ENCODE assay signal across 17 cellular contexts in the genomic region with DNA sequence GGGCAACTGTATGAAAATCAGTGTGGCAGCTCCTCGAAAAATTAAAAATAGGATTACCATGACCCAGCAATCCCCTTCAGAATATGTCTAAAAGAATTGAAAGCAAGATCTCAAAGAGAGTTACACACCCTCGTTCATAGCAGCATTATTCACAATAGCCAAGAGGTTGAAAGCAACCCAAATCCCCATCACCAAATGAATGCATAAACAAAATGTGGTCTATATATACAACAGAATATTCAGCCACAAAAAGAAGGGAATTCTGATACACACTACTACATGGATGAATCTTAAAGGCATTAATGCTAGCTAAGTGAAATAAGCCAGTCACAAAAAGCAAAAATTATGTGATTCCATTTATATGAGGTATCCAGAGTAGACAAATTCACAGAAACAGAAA. TPM values are rescaled to one million over a fixed set of nuclear protein-coding genes. Genes with fewer than 3 reads are reported as not detected.
DNase-seq lines count a peak whose midpoint lies in the region; ATAC-seq and TF ChIP-seq lines count a peak whose summit lies in the region.
"Had no signal": no experiment of that assay in that cellular context is flagged by ENCODE, and none has a peak within 500 bp of the region (broad histone marks: within the 10 kb centered on the region; RNA-seq: fewer than 3 reads in every experiment).

No MANE protein-coding gene starts in this region.

- H3K36me3 ChIP-seq in IMR-90 (ENCODE audit: control insufficient read depth, insufficient read depth, low read length) = peaks cover 32% of the 10 kb centered on the region

- no peak for TF ChIP-seq RAD21 in IMR-90 (IDR thresholded peaks at IDR 0.05; ENCODE audit: low read length)

- in situ Hi-C loops in IMR-90 (cut with MboI; ENCODE audit: low sequenced_read_pairs) = loop anchor here (25.0 kb wide), 1 partner anchor 665 kb away; a partner anchor contains a TSS

- H2BK120ac ChIP-seq in IMR-90 (ENCODE audit: low read depth, low read length) = no peak overlapping the region

- POLR2A ChIA-PET in IMR-90 (lab: Charles Lee; ENCODE audit: unreplicated experiment) = no interaction called here

- no CpG with 5 or more reads among the region's 2 CpGs for WGBS in IMR-90 (ENCODE audit: extremely low coverage in 2 of 2, insufficient read length in 1 of 2), 2 experiments
- 81% methylated on average over 2 of the region's 2 CpGs for WGBS in right cardiac atrium

- CTCF ChIA-PET in IMR-90 (lab: Yijun Ruan, JAX) = interaction anchor here (0.6 kb wide), 1 partner anchor 18 kb away, joined by 3 read pairs; no protein-coding TSS in a partner anchor

- no peaks in the 10 kb centered on the region for H3K27me3 Mint-ChIP-seq in activated naive CD8-positive, alpha-beta T cell
- H3K27me3 Mint-ChIP-seq in activated naive CD8-positive, alpha-beta T cell treated with anti-CD3 and anti-CD28 coated beads for 36 hours = no peaks in the 10 kb centered on the region

- no peak overlapping the region for H4K91ac ChIP-seq in IMR-90 (ENCODE audit: insufficient read depth, low read depth, low read length)

- no peak overlapping the region for H4K8ac ChIP-seq in IMR-90 (ENCODE audit: low read depth in 2 of 2, low read length in 2 of 2)

- no peak overlapping the region for H2BK5ac ChIP-seq in IMR-90 (ENCODE audit: low read depth, low read length, poor library complexity, severe bottlenecking)

- no peak overlapping the region for H3K18ac ChIP-seq in IMR-90 (ENCODE audit: low read depth, low read length)

- H3K27ac ChIP-seq in IMR-90 (ENCODE audit: insufficient read depth, low read length) (no peak overlapping the region), foreskin keratinocyte (peak overlapping the region; percentile 28), right cardiac atrium (ENCODE audit: low read length) (no peak overlapping the region)
- H3K27ac ChIP-seq: C4-2B, HL-60, PC-9, SJSA1 had no signal

- no peak for TF ChIP-seq POLR2A in IMR-90 (IDR thresholded peaks at IDR 0.05; ENCODE audit: low read depth, low read length)

- H3K56ac ChIP-seq in IMR-90 (ENCODE audit: extremely low read depth, insufficient read depth, low read length) = no peak overlapping the region

- peaks cover 7 to 14% of the 10 kb centered on the region in 2 experiments; a peak in 3 of 4 replicates for H3K79me1 ChIP-seq in IMR-90 (ENCODE audit: low read depth in 1 of 2, low read length in 2 of 2)

- no TSS peak for BruUV-seq in IMR-90 (replicated peaks; lab: Mats Ljungman, UMichigan)

- no peaks in the 10 kb centered on the region for H3K9me3 Mint-ChIP-seq in activated naive CD8-positive, alpha-beta T cell (ENCODE audit: low read depth)
- H3K9me3 Mint-ChIP-seq in activated naive CD8-positive, alpha-beta T cell treated with anti-CD3 and anti-CD28 coated beads for 36 hours = no peaks in the 10 kb centered on the region

- H3K14ac ChIP-seq in IMR-90 (replicated peaks; ENCODE audit: low read depth, low read length) = no peak overlapping the region

- intact Hi-C loops in IMR-90 (cut with micrococcal nuclease) (no loop called here), right cardiac atrium (cut with DNase I) (no loop called here)

- no peak for DNase-seq in activated naive CD8-positive, alpha-beta T cell treated with anti-CD3 and anti-CD28 coated beads for 36 hours
- peak; percentile 45 for DNase-seq in IMR-90
- no peak for DNase-seq in foreskin keratinocyte
- no peak for DNase-seq in right cardiac atrium
- DNase-seq in activated CD4-positive, CD25-positive, alpha-beta regulatory T cell (lab: John Stamatoyannopoulos, UW) = no peak
- DNase-seq in NAMALWA (ENCODE audit: low spot score) = no peak
- DNase-seq: Kasumi-1, NCI-H2029, NCI-H446, NCI-H526, PC-9 had no signal

- H3K27me3 ChIP-seq in IMR-90 (ENCODE audit: control insufficient read depth, insufficient read depth, low read length) (no peaks in the 10 kb centered on the region), foreskin keratinocyte (no peaks in the 10 kb centered on the region), right cardiac atrium (ENCODE audit: control insufficient read depth, insufficient read depth) (no peaks in the 10 kb centered on the region)
- H3K27me3 ChIP-seq: SJSA1 had no signal

- H3K4me3 ChIP-seq in IMR-90 (ENCODE audit: insufficient read depth, low read depth, low read length) (no peak overlapping the region), right cardiac atrium (ENCODE audit: low read length) (no peak overlapping the region)
- H3K4me3 ChIP-seq: K562, PC-9, SJSA1 had no signal

- no peak overlapping the region for H3K23ac ChIP-seq in IMR-90 (ENCODE audit: low read depth, low read length)

- H2BK20ac ChIP-seq in IMR-90 (ENCODE audit: low read depth, low read length) = no peak overlapping the region

- H3K36me3 Mint-ChIP-seq in activated naive CD8-positive, alpha-beta T cell = peaks cover 8% of the 10 kb centered on the region
- peaks cover 24% of the 10 kb centered on the region for H3K36me3 Mint-ChIP-seq in activated naive CD8-positive, alpha-beta T cell treated with anti-CD3 and anti-CD28 coated beads for 36 hours

- H3K27ac Mint-ChIP-seq in activated naive CD8-positive, alpha-beta T cell = peak overlapping the region; percentile 3
- H3K27ac Mint-ChIP-seq in activated naive CD8-positive, alpha-beta T cell treated with anti-CD3 and anti-CD28 coated beads for 36 hours = no peak overlapping the region

- TF ChIP-seq CTCF in IMR-90 (conservative IDR thresholded peaks at IDR 0.05; ENCODE audit: low read depth, low read length) (no peak), foreskin keratinocyte (conservative IDR thresholded peaks at IDR 0.05) (no peak)

- peaks cover 6% of the 10 kb centered on the region for H3K4me1 Mint-ChIP-seq in activated naive CD8-positive, alpha-beta T cell (ENCODE audit: low read depth)
- peaks cover 6% of the 10 kb centered on the region for H3K4me1 Mint-ChIP-seq in activated naive CD8-positive, alpha-beta T cell treated with anti-CD3 and anti-CD28 coated beads for 36 hours

- H3K4me3 Mint-ChIP-seq in activated naive CD8-positive, alpha-beta T cell = no peak overlapping the region
- no peak overlapping the region for H3K4me3 Mint-ChIP-seq in activated naive CD8-positive, alpha-beta T cell treated with anti-CD3 and anti-CD28 coated beads for 36 hours

- no peak overlapping the region for H2AK5ac ChIP-seq in IMR-90 (ENCODE audit: low read depth, low read length)

- no peaks in the 10 kb centered on the region for H3K9me3 ChIP-seq in IMR-90 (ENCODE audit: control insufficient read depth, insufficient read depth, low read length)
- H3K9me3 ChIP-seq in right cardiac atrium (ENCODE audit: control insufficient read depth, low read length) = no peaks in the 10 kb centered on the region
- H3K9me3 ChIP-seq: SJSA1 had no signal

- no peaks in the 10 kb centered on the region for H3K4me1 ChIP-seq in IMR-90 (ENCODE audit: control insufficient read depth, insufficient read depth, low read length)
- peaks cover 9% of the 10 kb centered on the region for H3K4me1 ChIP-seq in foreskin keratinocyte
- H3K4me1 ChIP-seq in right cardiac atrium (ENCODE audit: control insufficient read depth, insufficient read depth, low read length) = no peaks in the 10 kb centered on the region
- H3K4me1 ChIP-seq: SJSA1 had no signal

- H3K4ac ChIP-seq in IMR-90 (ENCODE audit: low read depth, low read length) = no peak overlapping the region

- H2AK9ac ChIP-seq in IMR-90 (replicated peaks; ENCODE audit: low read depth, low read length, poor library complexity) = no peak overlapping the region

- H3K4me2 ChIP-seq in IMR-90 (ENCODE audit: low read depth, low read length) = no peak overlapping the region; the same call in 1 of the 2 replicates
- H3K4me2 ChIP-seq: PC-9 had no signal

- no peak overlapping the region for H4K5ac ChIP-seq in IMR-90 (ENCODE audit: low read depth, low read length)

- dilution Hi-C loops in IMR-90 (cut with HindIII; ENCODE audit: low sequenced_read_pairs, unreplicated experiment) = no loop called here

- H3K9ac ChIP-seq in IMR-90 (ENCODE audit: low read depth, low read length) = no peak overlapping the region

- no peaks in the 10 kb centered on the region for H4K20me1 ChIP-seq in IMR-90 (ENCODE audit: insufficient read depth, low read length)

- H3K9me1 ChIP-seq in IMR-90 (ENCODE audit: insufficient read depth, low read length) = peaks cover 3% of the 10 kb centered on the region

- H2AFZ ChIP-seq in IMR-90 (replicated peaks; ENCODE audit: low read length, poor library complexity) = no peak overlapping the region
- H2AFZ ChIP-seq: PC-9 had no signal

- no peak overlapping the region for H2BK15ac ChIP-seq in IMR-90 (ENCODE audit: low read depth, low read length)

- ATAC-seq in IMR-90 (ENCODE audit: low read depth) (peak; percentile 94), foreskin keratinocyte (no peak), right cardiac atrium (no peak)
- ATAC-seq: K562, Right ventricle myocardium inferior had no signal

TF ChIP-seq in IMR-90, 13 proteins besides CTCF, POLR2A, EP300 and RAD21 (continues in another document):
- TF ChIP-seq MAFK (IDR thresholded peaks at IDR 0.05; ENCODE audit: low read depth, low read length) (no peak), CHD1 (IDR thresholded peaks at IDR 0.05; ENCODE audit: low read depth, low read length) (no peak), RFX5 (IDR thresholded peaks at IDR 0.05; ENCODE audit: low read depth, low read length) (no peak), MAZ (IDR thresholded peaks at IDR 0.05; ENCODE audit: borderline replicate concordance, low read depth, low read length) (no peak), NFE2L2 (IDR thresholded peaks at IDR 0.05; ENCODE audit: low read depth, low read length) (no peak), SMC3 (IDR thresholded peaks at IDR 0.05; ENCODE audit: low read depth, low read length) (no peak), RCOR1 (IDR thresholded peaks at IDR 0.05; ENCODE audit: insufficient replicate concordance, low read length) (no peak), BHLHE40 (IDR thresholded peaks at IDR 0.05; ENCODE audit: low read depth, low read length) (no peak), FOS (IDR thresholded peaks at IDR 0.05; ENCODE audit: low read depth, low read length) (no peak), CEBPB (IDR thresholded peaks at IDR 0.05; ENCODE audit: low read depth, low read length) (no peak), MXI1 (IDR thresholded peaks at IDR 0.05; ENCODE audit: borderline replicate concordance, low read depth, low read length) (no peak)

RNA-seq across cellular contexts. Expression of a gene that starts 27.2 kb away (rescaled TPM):
- total RNA-seq in activated naive CD8-positive, alpha-beta T cell treated with anti-CD3 and anti-CD28 coated beads for 36 hours = 10 to 100 TPM; 11.2 to 11.4 TPM
- 9.7 and 11.3 TPM in 2 replicates for total RNA-seq in IMR-90 (2012; rRNA removed)
- 9.3 and 10.7 TPM in 2 replicates for polyA plus RNA-seq in IMR-90 (2012; rRNA removed)
- 3.9 and 5.7 TPM in 2 replicates for polyA plus RNA-seq in IMR-90 (2012; cell fraction: cytosol; rRNA removed)
- 42.8 and 44.2 TPM in 2 replicates for polyA plus RNA-seq in IMR-90 (2012; cell fraction: nucleus; rRNA removed; ENCODE audit: low replicate concordance)
- 15.5 and 18.1 TPM in 2 replicates for total RNA-seq in foreskin keratinocyte
- 3.7 and 6.2 TPM in 2 replicates for polyA plus RNA-seq in foreskin keratinocyte
- total RNA-seq in right cardiac atrium = 1 to 10 TPM; 8.1 to 10.0 (median 9.3) TPM
- 4.3 TPM for polyA plus RNA-seq in right cardiac atrium
